ENCODE assay signal across 1 cellular context in the genomic region with DNA sequence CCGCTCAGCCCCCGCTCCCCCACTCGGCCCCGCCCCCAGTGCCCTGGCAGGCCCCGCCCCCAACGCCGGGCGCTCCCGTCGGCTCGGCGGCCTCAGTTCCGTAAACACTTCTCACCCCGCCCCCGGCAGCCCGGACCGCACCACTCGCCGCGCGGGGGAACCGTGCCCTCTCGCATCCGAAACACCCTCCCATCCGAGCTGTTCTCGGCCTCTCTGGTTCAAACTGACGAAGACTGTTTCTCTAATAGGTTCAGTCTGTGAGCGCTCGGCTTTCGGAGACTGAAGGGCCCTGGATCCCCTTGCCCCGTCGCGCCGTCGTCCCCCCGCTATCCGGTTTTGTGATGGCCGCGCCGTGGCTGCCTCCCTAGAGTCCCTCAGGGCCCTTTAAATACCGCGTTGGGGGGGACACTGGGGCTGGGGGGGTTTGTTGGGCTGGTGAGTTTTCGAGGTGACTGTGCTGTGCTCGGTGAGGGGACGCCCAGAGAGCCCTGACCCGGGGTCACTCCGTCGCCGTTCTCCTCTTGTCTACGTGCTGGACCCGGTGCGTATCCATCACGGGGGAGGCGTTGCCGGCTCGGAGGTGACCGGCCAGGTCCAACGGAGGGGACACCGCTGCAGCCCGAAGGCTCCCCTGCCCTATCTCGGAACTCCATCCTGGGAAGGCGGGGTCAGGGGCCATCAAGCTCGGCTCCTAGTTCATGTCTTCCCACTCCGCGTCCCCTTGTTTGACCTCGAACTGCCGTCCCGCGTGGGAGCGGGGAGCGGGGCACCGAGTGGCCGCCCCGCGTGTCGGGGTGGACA.
TF ChIP-seq lines count a peak whose summit lies in the region.

A gene (plus strand): TSS at position 333 of the 801 bp plus-strand sequence. CDS start 8,343 bp downstream, outside the sequence.

TF ChIP-seq in HCT116, 20 proteins besides CTCF, POLR2A, EP300 and RAD21 (continued from another document):
- TF ChIP-seq, protein P1, sequence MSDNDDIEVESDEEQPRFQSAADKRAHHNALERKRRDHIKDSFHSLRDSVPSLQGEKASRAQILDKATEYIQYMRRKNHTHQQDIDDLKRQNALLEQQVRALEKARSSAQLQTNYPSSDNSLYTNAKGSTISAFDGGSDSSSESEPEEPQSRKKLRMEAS (IDR thresholded peaks at IDR 0.05) = peak; percentile 88
- TF ChIP-seq YY1 (IDR thresholded peaks at IDR 0.05; ENCODE audit: extremely low read depth, insufficient replicate concordance, low read depth, low read length) = no peak
- no peak for TF ChIP-seq CBX3 (IDR thresholded peaks at IDR 0.05; ENCODE audit: low read depth)
- no peak for TF ChIP-seq ZFX (IDR thresholded peaks at IDR 0.05)
- TF ChIP-seq ZNF274 (IDR thresholded peaks at IDR 0.05; ENCODE audit: low read depth, low read length) = no peak
- no peak for TF ChIP-seq EZH2phosphoT487 (IDR thresholded peaks at IDR 0.05; ENCODE audit: borderline replicate concordance)
- TF ChIP-seq SIN3A (IDR thresholded peaks at IDR 0.05; ENCODE audit: low read depth) = peak; percentile 57; the same call in 1 of the 2 replicates
- TF ChIP-seq TCF7L2 (IDR thresholded peaks at IDR 0.05; ENCODE audit: borderline replicate concordance, extremely low read depth, insufficient read depth, insufficient read length) = peak; percentile 28
- TF ChIP-seq, protein P2, sequence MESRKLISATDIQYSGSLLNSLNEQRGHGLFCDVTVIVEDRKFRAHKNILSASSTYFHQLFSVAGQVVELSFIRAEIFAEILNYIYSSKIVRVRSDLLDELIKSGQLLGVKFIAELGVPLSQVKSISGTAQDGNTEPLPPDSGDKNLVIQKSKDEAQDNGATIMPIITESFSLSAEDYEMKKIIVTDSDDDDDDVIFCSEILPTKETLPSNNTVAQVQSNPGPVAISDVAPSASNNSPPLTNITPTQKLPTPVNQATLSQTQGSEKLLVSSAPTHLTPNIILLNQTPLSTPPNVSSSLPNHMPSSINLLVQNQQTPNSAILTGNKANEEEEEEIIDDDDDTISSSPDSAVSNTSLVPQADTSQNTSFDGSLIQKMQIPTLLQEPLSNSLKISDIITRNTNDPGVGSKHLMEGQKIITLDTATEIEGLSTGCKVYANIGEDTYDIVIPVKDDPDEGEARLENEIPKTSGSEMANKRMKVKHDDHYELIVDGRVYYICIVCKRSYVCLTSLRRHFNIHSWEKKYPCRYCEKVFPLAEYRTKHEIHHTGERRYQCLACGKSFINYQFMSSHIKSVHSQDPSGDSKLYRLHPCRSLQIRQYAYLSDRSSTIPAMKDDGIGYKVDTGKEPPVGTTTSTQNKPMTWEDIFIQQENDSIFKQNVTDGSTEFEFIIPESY (IDR thresholded peaks at IDR 0.05; ENCODE audit: extremely low read depth, insufficient replicate concordance, low read length) = no peak
- TF ChIP-seq, protein P3, sequence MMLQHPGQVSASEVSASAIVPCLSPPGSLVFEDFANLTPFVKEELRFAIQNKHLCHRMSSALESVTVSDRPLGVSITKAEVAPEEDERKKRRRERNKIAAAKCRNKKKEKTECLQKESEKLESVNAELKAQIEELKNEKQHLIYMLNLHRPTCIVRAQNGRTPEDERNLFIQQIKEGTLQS (IDR thresholded peaks at IDR 0.05) = no peak
